11 cellular contexts compared by ENCODE assay signal in the genomic region with DNA sequence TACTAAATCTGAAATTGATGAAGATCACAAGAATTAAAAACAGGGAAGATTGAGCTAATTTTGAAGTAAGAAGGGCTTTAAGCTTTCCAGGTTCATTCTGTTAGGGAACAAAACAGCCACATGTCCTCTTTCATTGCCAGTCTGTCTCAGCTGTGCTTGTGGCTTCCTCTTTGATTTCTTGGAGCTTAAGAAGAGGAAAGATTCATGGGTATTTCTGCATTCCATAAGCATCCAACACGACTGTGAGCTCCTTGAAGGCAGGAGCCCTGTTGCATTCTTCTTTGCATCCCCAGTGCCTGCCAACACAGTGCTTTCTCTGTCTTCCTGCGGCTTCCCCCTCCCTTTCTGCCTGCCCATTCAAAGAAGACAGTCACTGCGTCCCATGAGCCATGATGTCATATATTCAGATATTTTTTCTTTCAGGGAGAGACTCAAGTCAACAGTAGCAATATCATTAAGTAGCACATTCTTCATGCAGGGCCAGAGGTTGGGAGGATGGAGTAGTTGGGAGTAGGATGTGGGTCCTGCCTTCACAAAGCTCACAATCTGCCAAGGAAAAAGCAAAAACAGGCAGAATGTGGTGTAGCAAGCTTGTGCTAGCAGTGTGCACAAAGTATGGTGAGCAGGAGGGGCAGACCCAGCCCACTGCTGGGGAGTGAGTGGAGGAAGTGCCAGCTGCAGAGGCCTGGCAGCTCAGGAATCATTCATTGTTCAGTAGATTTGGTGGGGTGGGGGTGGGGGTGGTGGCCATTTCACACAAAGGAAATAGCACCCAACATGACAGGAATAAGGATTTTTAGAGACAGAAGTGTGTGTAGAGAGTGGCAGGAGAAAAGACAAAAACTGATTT.
DNase-seq lines count a peak whose midpoint lies in the region; ATAC-seq, FAIRE-seq and TF ChIP-seq lines count a peak whose summit lies in the region.
"Had no signal": no experiment of that assay in that cellular context is flagged by ENCODE, and none has a peak within 500 bp of the region (broad histone marks: within the 10 kb centered on the region; RNA-seq: fewer than 3 reads in every experiment).

No MANE protein-coding gene starts in this region.

- H3K79me2 ChIP-seq in SK-N-SH (ENCODE audit: insufficient read depth) (peaks cover 100% of the 10 kb centered on the region), HepG2 (ENCODE audit: insufficient read depth, low read length) (peaks cover 36% of the 10 kb centered on the region)

- H3K4me1 ChIP-seq in SK-N-SH (ENCODE audit: control insufficient read depth in 1 of 2, insufficient read depth in 2 of 2, low read depth in 1 of 2, low read length in 1 of 2) = peaks cover 49 to 54% of the 10 kb centered on the region in 2 experiments; a peak in 3 of 4 replicates
- H3K4me1 ChIP-seq in HepG2 (ENCODE audit: insufficient read depth, low read length) = peaks cover 58% of the 10 kb centered on the region
- H3K4me1 ChIP-seq in stomach smooth muscle (ENCODE audit: control insufficient read depth, insufficient read depth, low read length) = peaks cover 43% of the 10 kb centered on the region

- ATAC-seq in SK-N-SH treated with all-trans-retinoic acid at 6 μM for 48 hours = no peak
- no peak for ATAC-seq in HepG2
- no peak for ATAC-seq in HG02852 (IDR thresholded peaks at IDR 0.05; ENCODE audit: unreplicated experiment)

- TF ChIP-seq POLR2A in HepG2 (IDR thresholded peaks at IDR 0.05; ENCODE audit: insufficient read depth in 1 of 2, low read depth in 2 of 2, low read length in 2 of 2) = no peak

- H2AFZ ChIP-seq in SK-N-SH (ENCODE audit: low read depth) (no peak overlapping the region), HepG2 (ENCODE audit: low read length) (no peak overlapping the region)

- peaks cover 21% of the 10 kb centered on the region for H3F3A ChIP-seq in SK-N-SH (replicated peaks; ENCODE audit: insufficient read depth)

- POLR2A ChIA-PET in SK-N-SH (lab: Yijun Ruan, JAX) (interaction anchor here (0.6 kb wide), 1 partner anchor 24 kb away, joined by 3 read pairs; no protein-coding TSS in a partner anchor), HepG2 (lab: Yijun Ruan, JAX) (interaction anchor here (0.9 to 3.7 kb wide), 8 partner anchors 9 to 470 kb away, joined by 3 to 70 read pairs (median 16); a partner anchor contains a TSS)

- H3K4me3 ChIP-seq in SK-N-SH (ENCODE audit: low read depth in 2 of 2, low read length in 1 of 2) (no peak overlapping the region), SK-N-MC (no peak overlapping the region), HepG2 (replicated peaks in 1 of 3; ENCODE audit: insufficient read depth in 1 of 3, low read depth in 2 of 3, low read length in 3 of 3) (peak overlapping the region in 2 of 3 experiments; percentile 51 to 66; a peak in 2 of 6 replicates), stomach smooth muscle (ENCODE audit: low read length in 2 of 2) (no peak overlapping the region)

- TF ChIP-seq RAD21 in SK-N-SH (IDR thresholded peaks at IDR 0.05; ENCODE audit: low read length) = no peak
- TF ChIP-seq RAD21 in HepG2 (CRISPR knock-in tag; IDR thresholded peaks at IDR 0.05) = no peak

- in situ Hi-C loops in HepG2 (cut with HindIII; ENCODE audit: extremely low pct_ligation_motif_present, low pct_unique_long_range_greater_than_20kb) = no loop called here

- H3K9me3 ChIP-seq in SK-N-SH (no peaks in the 10 kb centered on the region), SK-N-MC (ENCODE audit: low read depth, low read length) (no peaks in the 10 kb centered on the region), HepG2 (ENCODE audit: low read length) (no peaks in the 10 kb centered on the region), stomach smooth muscle (ENCODE audit: control insufficient read depth in 2 of 2, low read length in 2 of 2) (no peaks in the 10 kb centered on the region)

- H3K4me2 ChIP-seq in SK-N-SH (no peak overlapping the region), HepG2 (ENCODE audit: low read depth, low read length) (peak overlapping the region; percentile 95)

- CTCF ChIA-PET in SK-N-SH (lab: Yijun Ruan, JAX) (interaction anchor here (0.9 to 2.4 kb wide), 6 partner anchors 12 to 558 kb away, joined by 3 to 16 read pairs (median 4); no protein-coding TSS in a partner anchor), HepG2 (lab: Yijun Ruan, JAX; ENCODE audit: low intra/inter-chr PET ratio, low total read pairs) (no interaction called here)

- H3K36me3 ChIP-seq in SK-N-SH (replicated peaks in 1 of 2; ENCODE audit: control insufficient read depth in 1 of 2, insufficient read depth in 2 of 2, low read length in 1 of 2) = peaks cover 0 to 18% of the 10 kb centered on the region in 2 experiments
- no peaks in the 10 kb centered on the region for H3K36me3 ChIP-seq in SK-N-MC (ENCODE audit: insufficient read depth, low read length)
- H3K36me3 ChIP-seq in HepG2 (replicated peaks in 1 of 2; ENCODE audit: control insufficient read depth in 1 of 2, insufficient read depth in 2 of 2, low read length in 2 of 2) = no peaks in the 10 kb centered on the region
- no peaks in the 10 kb centered on the region for H3K36me3 ChIP-seq in stomach smooth muscle (ENCODE audit: control insufficient read depth in 2 of 2, insufficient read depth in 2 of 2, low read length in 2 of 2)

- intact Hi-C loops in HepG2 (cut with micrococcal nuclease; ENCODE audit: unreplicated experiment) = loop anchor here (1.0 to 2.0 kb wide), 4 partner anchors 8 to 172 kb away; a partner anchor contains a TSS

- DNase-seq in SK-N-SH (no peak), SK-N-MC (ENCODE audit: low read depth, low spot score) (no peak), HepG2 (ENCODE audit: low spot score) (no peak), GM19238 (ENCODE audit: insufficient read length, low spot score) (no peak), hypothalamus (lab: John Stamatoyannopoulos, UW) (no peak)
- DNase-seq: activated T-cell treated with anti-CD3 and anti-CD28 coated beads for 4 hours; stimulated activated CD4-positive, alpha-beta T cell treated with anti-CD3 and anti-CD28 coated beads, Interleukin-4, amount 100 ng/mL, for 24 hours had no signal

- peaks cover 61% of the 10 kb centered on the region for H4K20me1 ChIP-seq in SK-N-SH (ENCODE audit: insufficient read depth)
- no peaks in the 10 kb centered on the region for H4K20me1 ChIP-seq in HepG2 (ENCODE audit: insufficient read depth, low read length)

- TF ChIP-seq EP300 in SK-N-SH (IDR thresholded peaks at IDR 0.05; ENCODE audit: borderline replicate concordance in 1 of 2, low read depth in 1 of 2, low read length in 1 of 2) (no peak), HepG2 (IDR thresholded peaks at IDR 0.05; ENCODE audit: low read depth in 2 of 2, low read length in 2 of 2) (no peak), HepG2 (CRISPR knock-in tag; IDR thresholded peaks at IDR 0.05; ENCODE audit: borderline replicate concordance) (no peak)

- H3K9ac ChIP-seq in SK-N-SH (no peak overlapping the region), SK-N-MC (ENCODE audit: insufficient read length) (no peak overlapping the region), HepG2 (ENCODE audit: insufficient read depth, low read depth, low read length) (peak overlapping the region; percentile 90), stomach smooth muscle (ENCODE audit: low read length in 2 of 2) (peak overlapping the region in 1 of 2 donors; percentile 18)

- no peaks in the 10 kb centered on the region for H3K27me3 ChIP-seq in SK-N-SH (ENCODE audit: insufficient read depth)
- H3K27me3 ChIP-seq in HepG2 (ENCODE audit: control insufficient read depth in 1 of 2, insufficient read depth in 2 of 2, low read length in 2 of 2) = no peaks in the 10 kb centered on the region
- H3K27me3 ChIP-seq in stomach smooth muscle (ENCODE audit: control insufficient read depth in 1 of 2, insufficient read depth in 2 of 2, low read length in 2 of 2) = no peaks in the 10 kb centered on the region

- no peak for TF ChIP-seq CTCF in SK-N-SH (IDR thresholded peaks at IDR 0.05)
- TF ChIP-seq CTCF in HepG2 (CRISPR knock-in tag; IDR thresholded peaks at IDR 0.05) = no peak

- 96% methylated on average over 3 of the region's 3 CpGs for WGBS in SK-N-SH (ENCODE audit: low lambda C conversion rate)
- 89% methylated on average over 3 of the region's 3 CpGs for WGBS in HepG2 (ENCODE audit: low lambda C conversion rate)

- no TSS peak for BruUV-seq in HepG2 (replicated peaks; lab: Mats Ljungman, UMichigan)

- no peaks in the 10 kb centered on the region for H3K9me2 ChIP-seq in SK-N-SH

- H3K27ac ChIP-seq in SK-N-SH (ENCODE audit: low read depth in 2 of 2, low read length in 1 of 2) = peak overlapping the region; percentile 97 to 98; a peak in 3 of 4 replicates
- H3K27ac ChIP-seq in SK-N-MC = peak overlapping the region; percentile 61
- peak overlapping the region; percentile 99 for H3K27ac ChIP-seq in HepG2 (ENCODE audit: extremely low read length, insufficient read depth, low read length)
- peak overlapping the region; percentile 87 for H3K27ac ChIP-seq in stomach smooth muscle (ENCODE audit: low read length)
- H3K27ac ChIP-seq: epithelial cell of prostate had no signal

- FAIRE-seq in HepG2 (lab: Jason Lieb, UNC) = no peak

TF ChIP-seq in SK-N-SH, 30 proteins besides CTCF, POLR2A, EP300 and RAD21 (continues in another document):
- TF ChIP-seq POLR2AphosphoS5 (IDR thresholded peaks at IDR 0.05; ENCODE audit: low read depth, low read length) (no peak), TAF1 (IDR thresholded peaks at IDR 0.05; ENCODE audit: borderline replicate concordance, low read depth, low read length) (no peak), EZH2phosphoT487 (IDR thresholded peaks at IDR 0.05; ENCODE audit: borderline replicate concordance, low read depth) (no peak), MEF2A (IDR thresholded peaks at IDR 0.05; ENCODE audit: borderline replicate concordance, low read depth) (no peak), RCOR1 (IDR thresholded peaks at IDR 0.05; ENCODE audit: low read length) (no peak), TCF12 (IDR thresholded peaks at IDR 0.05) (no peak)

TF ChIP-seq in SK-N-SH treated with all-trans-retinoic acid at 6 μM for 48 hours, 23 proteins besides CTCF, POLR2A, EP300 and RAD21 (continues in another document):
- TF ChIP-seq ARNTL (CRISPR knock-in tag; IDR thresholded peaks at IDR 0.05; ENCODE audit: borderline replicate concordance, low read depth) (no peak), ESRRG (CRISPR knock-in tag; IDR thresholded peaks at IDR 0.05) (no peak), ZFP30 (CRISPR knock-in tag; IDR thresholded peaks at IDR 0.05) (no peak), ISL1 (CRISPR knock-in tag; IDR thresholded peaks at IDR 0.05) (no peak), SNAI2 (CRISPR knock-in tag; IDR thresholded peaks at IDR 0.05) (no peak), ZFP3 (CRISPR knock-in tag; IDR thresholded peaks at IDR 0.05) (no peak)

TF ChIP-seq in HepG2, 621 proteins besides CTCF, POLR2A, EP300 and RAD21 (continues in another document):
- no peak for TF ChIP-seq ZNF790 (CRISPR knock-in tag; IDR thresholded peaks at IDR 0.05; ENCODE audit: borderline replicate concordance)
- no peak for TF ChIP-seq ZNF10 (CRISPR knock-in tag; IDR thresholded peaks at IDR 0.05; ENCODE audit: borderline replicate concordance, low read depth)
- no peak for TF ChIP-seq JUND (CRISPR knock-in tag; IDR thresholded peaks at IDR 0.05)
- TF ChIP-seq ATF7 (IDR thresholded peaks at IDR 0.05) = peak; percentile 51; the same call in 1 of the 2 replicates
- TF ChIP-seq ATF7 (CRISPR knock-in tag; IDR thresholded peaks at IDR 0.05) = no peak

Comparison
In these comparisons a context has a peak if more than half of its experiments do, and no peak if none do; other contexts are left out.
1. H3K4me3 ChIP-seq: peak in HepG2 (2 of 3); none in SK-N-SH (0 of 2), SK-N-MC (single experiment) and stomach smooth muscle (0 of 2).
2. Peak in every context shown above with its lines, with median percentiles within 50 percentile points of each other: H3K27ac ChIP-seq.